Comparison of ENCODE assay signal across 14 cellular contexts in the genomic region with DNA sequence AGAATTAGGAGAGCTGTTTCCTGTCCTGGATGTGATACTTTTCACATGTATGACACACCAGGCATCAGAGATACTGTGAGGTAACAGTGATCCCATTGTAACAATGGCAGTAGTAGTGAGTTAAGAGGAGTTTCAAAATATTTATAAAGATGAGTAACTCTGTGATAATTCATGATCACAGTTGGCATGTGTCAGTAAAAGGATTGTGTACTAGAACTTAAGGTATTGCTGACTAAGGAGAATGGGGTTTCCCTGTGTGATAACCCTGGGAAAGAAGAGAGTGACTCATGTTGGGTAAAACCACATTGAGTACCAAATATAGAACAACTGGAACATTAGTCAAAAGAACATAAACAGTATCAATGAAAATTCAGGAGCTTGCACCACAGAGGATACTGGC. TPM values are rescaled to one million over a fixed set of nuclear protein-coding genes. Genes with fewer than 3 reads are reported as not detected.
DNase-seq lines count a peak whose midpoint lies in the region; ATAC-seq, FAIRE-seq and TF ChIP-seq lines count a peak whose summit lies in the region.
"Had no signal": no experiment of that assay in that cellular context is flagged by ENCODE, and none has a peak within 500 bp of the region (broad histone marks: within the 10 kb centered on the region; RNA-seq: fewer than 3 reads in every experiment).

No MANE protein-coding gene starts in this region.

- intact Hi-C loops in K562 (cut with micrococcal nuclease) = no loop called here

- H3K9me3 Mint-ChIP-seq in naive thymus-derived CD8-positive, alpha-beta T cell = peaks cover 0 to 34% (median 7%) of the 10 kb centered on the region in 9 donors
- peaks cover 2 to 10% (median 7%) of the 10 kb centered on the region in 3 donors for H3K9me3 Mint-ChIP-seq in T-cell

- no peaks in the 10 kb centered on the region for H3K27me3 ChIP-seq in K562 (ENCODE audit: control insufficient read depth in 2 of 2, insufficient read depth in 2 of 2, low read length in 2 of 2)
- H3K27me3 ChIP-seq: colonic mucosa had no signal

- no peaks in the 10 kb centered on the region for H3K79me2 ChIP-seq in K562 (ENCODE audit: control insufficient read depth, insufficient read depth, low read length)

- no peak for ATAC-seq in K562
- no peak for ATAC-seq in naive thymus-derived CD8-positive, alpha-beta T cell
- no peak for ATAC-seq in GM21737 (IDR thresholded peaks at IDR 0.05; ENCODE audit: unreplicated experiment)
- ATAC-seq in T-cell (replicated peaks in 1 of 4) = no peak

- DNase-seq in AG09309 (ENCODE audit: low read depth) = peak; percentile 29
- DNase-seq in LoVo (ENCODE audit: low spot score) = peak; percentile 51
- DNase-seq in K562 (ENCODE audit: extremely low read depth in 1 of 4, low spot score in 3 of 4) = no peak
- DNase-seq in kidney glomerular epithelial cell (lab: John Stamatoyannopoulos, UW) = peak; percentile 98
- no peak for DNase-seq in naive thymus-derived CD8-positive, alpha-beta T cell
- DNase-seq in T-cell = no peak
- DNase-seq in stimulated activated CD4-positive, alpha-beta T cell treated with anti-CD3 and anti-CD28 coated beads, Interleukin-4, amount 100 ng/mL, for 24 hours = no peak
- DNase-seq: colonic mucosa; naive B cell; NCI-H1436 treated with DMSO at 0.1 percent for 48 hours; stimulated activated naive CD4-positive, alpha-beta T cell treated with Interleukin-2 at 50 U/mL for 16 hours had no signal

- H3K9me3 ChIP-seq in K562 (replicated peaks; ENCODE audit: control insufficient read depth, insufficient read depth, low read depth, low read length) = no peaks in the 10 kb centered on the region
- H3K9me3 ChIP-seq: colonic mucosa had no signal

- H3K4me1 Mint-ChIP-seq in naive thymus-derived CD8-positive, alpha-beta T cell = no peaks in the 10 kb centered on the region
- H3K4me1 Mint-ChIP-seq in T-cell = no peaks in the 10 kb centered on the region
- H3K4me1 Mint-ChIP-seq: naive B cell had no signal

- no peak overlapping the region for H3K4me2 ChIP-seq in K562 (ENCODE audit: insufficient read depth, low read length)

- no peak for TF ChIP-seq RAD21 in K562 (CRISPR knock-in tag; conservative IDR thresholded peaks at IDR 0.05 in 1 of 2, IDR thresholded peaks at IDR 0.05 in 1 of 2)

- peaks cover 0 to 22% (median 6%) of the 10 kb centered on the region in 3 donors for H3K36me3 Mint-ChIP-seq in naive thymus-derived CD8-positive, alpha-beta T cell
- H3K36me3 Mint-ChIP-seq in T-cell = no peaks in the 10 kb centered on the region

- H3K36me3 ChIP-seq in K562 (ENCODE audit: control insufficient read depth, insufficient read depth, low read length) = no peaks in the 10 kb centered on the region
- H3K36me3 ChIP-seq: colonic mucosa had no signal

- H3K27ac Mint-ChIP-seq in naive thymus-derived CD8-positive, alpha-beta T cell = no peak overlapping the region
- H3K27ac Mint-ChIP-seq in T-cell = no peak overlapping the region
- H3K27ac Mint-ChIP-seq: naive B cell had no signal

- peaks cover 18 to 44% (median 23%) of the 10 kb centered on the region in 5 donors for H3K27me3 Mint-ChIP-seq in naive thymus-derived CD8-positive, alpha-beta T cell
- peaks cover 30 to 33% of the 10 kb centered on the region in 2 donors for H3K27me3 Mint-ChIP-seq in T-cell

- in situ Hi-C loops in K562 (cut with MboI) = no loop called here

- TF ChIP-seq EP300 in K562 (IDR thresholded peaks at IDR 0.05; ENCODE audit: low read length) = no peak

- no peak overlapping the region for H2AFZ ChIP-seq in K562 (ENCODE audit: low read depth, low read length)

- TF ChIP-seq CTCF in AG09309 (IDR thresholded peaks at IDR 0.05; ENCODE audit: control insufficient read depth, insufficient read depth, low read depth, low read length, missing control alignments) = no peak
- no peak for TF ChIP-seq CTCF in K562 (IDR thresholded peaks at IDR 0.05 in 2 of 3, conservative IDR thresholded peaks at IDR 0.05 in 1 of 3; ENCODE audit: insufficient read depth in 2 of 3, low read depth in 1 of 3, low read length in 3 of 3)

- no peak for FAIRE-seq in K562 (lab: Jason Lieb, UNC)
- FAIRE-seq: GM12891, TTC549 had no signal

- H3K4me3 Mint-ChIP-seq in naive thymus-derived CD8-positive, alpha-beta T cell = no peak overlapping the region
- no peak overlapping the region for H3K4me3 Mint-ChIP-seq in T-cell
- H3K4me3 Mint-ChIP-seq: naive B cell had no signal

- H3K4me1 ChIP-seq in K562 (replicated peaks in 1 of 2; ENCODE audit: control insufficient read depth in 2 of 2, insufficient read depth in 2 of 2, low read length in 2 of 2) = no peaks in the 10 kb centered on the region
- H3K4me1 ChIP-seq: colonic mucosa had no signal

- H3K9ac ChIP-seq in K562 (ENCODE audit: insufficient read depth in 1 of 2, low read depth in 2 of 2, low read length in 2 of 2) = no peak overlapping the region

- H3K4me3 ChIP-seq in AG09309 (ENCODE audit: control insufficient read depth, low read depth, low read length) (no peak overlapping the region), K562 (no peak overlapping the region)
- H3K4me3 ChIP-seq: colonic mucosa had no signal

- POLR2A ChIA-PET in K562 (lab: Yijun Ruan, JAX) (no interaction called here), T-cell (lab: Charles Lee) (no interaction called here)
- POLR2A ChIA-PET in naive thymus-derived CD8-positive, alpha-beta T cell (lab: Charles Lee) = interaction anchor here (0.6 kb wide), 1 partner anchor 143 kb away, joined by 6 read pairs; no protein-coding TSS in a partner anchor

- no TSS peak for BruUV-seq in K562 (replicated peaks; lab: Mats Ljungman, UMichigan)

- CTCF ChIA-PET in K562 (lab: Yijun Ruan, JAX; ENCODE audit: low intra/inter-chr PET ratio) (no interaction called here), T-cell (lab: Charles Lee) (no interaction called here)

- H3K27ac ChIP-seq in K562 (ENCODE audit: extremely low read depth, low read depth, low read length) = no peak overlapping the region
- H3K27ac ChIP-seq: colonic mucosa had no signal

- TF ChIP-seq POLR2A in K562 (conservative IDR thresholded peaks at IDR 0.05) = no peak

- H4K20me1 ChIP-seq in K562 (replicated peaks; ENCODE audit: control insufficient read depth, insufficient read depth, low read length) = no peaks in the 10 kb centered on the region

- H3K9me1 ChIP-seq in K562 (ENCODE audit: control insufficient read depth, insufficient read depth, low read length) = no peaks in the 10 kb centered on the region

TF ChIP-seq in K562, 482 proteins besides CTCF, POLR2A, EP300 and RAD21 (continues in another document):
- TF ChIP-seq, protein P1, sequence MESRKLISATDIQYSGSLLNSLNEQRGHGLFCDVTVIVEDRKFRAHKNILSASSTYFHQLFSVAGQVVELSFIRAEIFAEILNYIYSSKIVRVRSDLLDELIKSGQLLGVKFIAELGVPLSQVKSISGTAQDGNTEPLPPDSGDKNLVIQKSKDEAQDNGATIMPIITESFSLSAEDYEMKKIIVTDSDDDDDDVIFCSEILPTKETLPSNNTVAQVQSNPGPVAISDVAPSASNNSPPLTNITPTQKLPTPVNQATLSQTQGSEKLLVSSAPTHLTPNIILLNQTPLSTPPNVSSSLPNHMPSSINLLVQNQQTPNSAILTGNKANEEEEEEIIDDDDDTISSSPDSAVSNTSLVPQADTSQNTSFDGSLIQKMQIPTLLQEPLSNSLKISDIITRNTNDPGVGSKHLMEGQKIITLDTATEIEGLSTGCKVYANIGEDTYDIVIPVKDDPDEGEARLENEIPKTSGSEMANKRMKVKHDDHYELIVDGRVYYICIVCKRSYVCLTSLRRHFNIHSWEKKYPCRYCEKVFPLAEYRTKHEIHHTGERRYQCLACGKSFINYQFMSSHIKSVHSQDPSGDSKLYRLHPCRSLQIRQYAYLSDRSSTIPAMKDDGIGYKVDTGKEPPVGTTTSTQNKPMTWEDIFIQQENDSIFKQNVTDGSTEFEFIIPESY (CRISPR knock-in tag; IDR thresholded peaks at IDR 0.05) = no peak
- no peak for TF ChIP-seq POU5F1 (IDR thresholded peaks at IDR 0.05; ENCODE audit: borderline replicate concordance, low read depth, low read length, partially characterized antibody)
- peak; percentile 83 for TF ChIP-seq FOSL1 (tag; conservative IDR thresholded peaks at IDR 0.05)
- no peak for TF ChIP-seq SIN3A (IDR thresholded peaks at IDR 0.05; ENCODE audit: borderline replicate concordance in 2 of 2, control insufficient read depth in 1 of 2, low read depth in 2 of 2, low read length in 2 of 2)
- no peak for TF ChIP-seq NCOA1 (IDR thresholded peaks at IDR 0.05; ENCODE audit: low read depth)
- peak; percentile 60 for TF ChIP-seq MAFF (IDR thresholded peaks at IDR 0.05; ENCODE audit: low read length)
- TF ChIP-seq RFX7 (CRISPR knock-in tag; IDR thresholded peaks at IDR 0.05) = no peak
- no peak for TF ChIP-seq FOXA1 (IDR thresholded peaks at IDR 0.05; ENCODE audit: borderline replicate concordance)
- no peak for TF ChIP-seq HNRNPH1 (optimal IDR thresholded peaks at IDR 0.05; ENCODE audit: low read depth, low read length)
- no peak for TF ChIP-seq IRF2 (CRISPR knock-in tag; IDR thresholded peaks at IDR 0.05)
- TF ChIP-seq ZNF695 (CRISPR knock-in tag; IDR thresholded peaks at IDR 0.05) = no peak
- no peak for TF ChIP-seq MEF2A (IDR thresholded peaks at IDR 0.05; ENCODE audit: control insufficient read depth, low read depth, low read length)

RNA-seq across cellular contexts. Expression of a gene that starts 22.9 kb away (rescaled TPM):
- not detected in 2 replicates for total RNA-seq in K562 (2011; cell fraction: chromatin; rRNA removed; ENCODE audit: low replicate concordance)
- not detected in 2 replicates for total RNA-seq in K562 (2011; cell fraction: nucleolus; rRNA removed)
- total RNA-seq in K562 (2011; cell fraction: nucleoplasm; rRNA removed) = 0.15 TPM in 1 of 2 replicates, not detected in the other
- total RNA-seq in K562 (2014; rRNA removed) (not detected in 2 replicates), K562 (2014; rRNA removed; fragmentation: Illumina TruSeq; extraction: Trizol) (not detected in 2 replicates), K562 (2015; rRNA removed; fragmentation: Illumina TruSeq; extraction: Trizol) (not detected in 2 replicates), K562 (2021) (not detected in 2 replicates), T-cell (not detected)
- polyA plus RNA-seq in K562 (2011; rRNA removed) (not detected in 2 replicates), K562 (2014; fragmentation: Illumina TruSeq; extraction: Trizol) (not detected in 2 replicates), K562 (2014; fragmentation: Nextera tagmentation; extraction: Ambion mirVana) (not detected), K562 (2014; rRNA removed) (not detected in 2 replicates)
- polyA plus RNA-seq in K562 (2011; cell fraction: cytosol; rRNA removed) = not detected in 2 replicates
- not detected in 2 replicates for polyA plus RNA-seq in K562 (2011; cell fraction: nucleus; rRNA removed)
- not detected in 2 replicates for polyA plus RNA-seq in K562 (2012)
- not detected in 2 replicates for polyA minus RNA-seq in K562 (2011; rRNA and poly(A)+ RNA removed)
- polyA minus RNA-seq in K562 (2011; cell fraction: cytosol; rRNA and poly(A)+ RNA removed) = not detected in 2 replicates
- polyA minus RNA-seq in K562 (2011; cell fraction: nucleus; rRNA and poly(A)+ RNA removed) = not detected in 2 replicates
- total RNA-seq in naive thymus-derived CD8-positive, alpha-beta T cell = not detected
- polyA plus RNA-seq in naive thymus-derived CD8-positive, alpha-beta T cell = not detected

Comparison
In these comparisons a context has a peak if more than half of its experiments do, and no peak if none do; other contexts are left out.
1. DNase-seq: peak in AG09309 (single experiment), LoVo (single experiment) and kidney glomerular epithelial cell (single experiment); none in K562 (0 of 4), naive thymus-derived CD8-positive, alpha-beta T cell (0 of 10), T-cell (0 of 34) and stimulated activated CD4-positive, alpha-beta T cell treated with anti-CD3 and anti-CD28 coated beads, Interleukin-4, amount 100 ng/mL, for 24 hours (single experiment).